7 cellular contexts compared by ENCODE assay signal in genomic region chr3:102225407-102226132, GRCh38.
A peak's percentile ranks its signal among the peaks of the same experiment; 100 is the strongest.
DNase-seq lines count a peak whose midpoint lies in the region; ATAC-seq and TF ChIP-seq lines count a peak whose summit lies in the region.

No MANE protein-coding gene starts in this region.

- H3K4me1 ChIP-seq in hepatocyte (ENCODE audit: insufficient read depth), result no peaks in the 10 kb centered on the region

- 7% methylated on average over 1 of the region's 1 CpG for WGBS in hepatocyte (ENCODE audit: low lambda C conversion rate, missing lambda C conversion rate)

- H3K27me3 ChIP-seq in GM06990 (replicated peaks; ENCODE audit: control insufficient read depth, insufficient read depth, low read length), result no peaks in the 10 kb centered on the region
- H3K27me3 ChIP-seq in hepatocyte, result no peaks in the 10 kb centered on the region

- peak; percentile 60 for TF ChIP-seq CTCF in GM06990 (IDR thresholded peaks at IDR 0.05; ENCODE audit: insufficient read depth, low read length, poor library complexity, severe bottlenecking)
- TF ChIP-seq CTCF in hepatocyte (IDR thresholded peaks at IDR 0.05; ENCODE audit: poor library complexity), result peak; percentile 77

- no peaks in the 10 kb centered on the region for H3K79me2 ChIP-seq in hepatocyte

- H3K4me3 ChIP-seq in GM06990 (replicated peaks; ENCODE audit: low read depth, low read length), result no peak overlapping the region
- no peak overlapping the region for H3K4me3 ChIP-seq in hepatocyte

- H3K27ac ChIP-seq in hepatocyte, result no peak overlapping the region

- H3K36me3 ChIP-seq in GM06990 (ENCODE audit: control insufficient read depth, insufficient read depth, low read length), result no peaks in the 10 kb centered on the region
- H3K36me3 ChIP-seq in hepatocyte (replicated peaks; ENCODE audit: insufficient read depth, low read depth), result no peaks in the 10 kb centered on the region

- no peaks in the 10 kb centered on the region for H4K20me1 ChIP-seq in hepatocyte (ENCODE audit: insufficient read depth, poor library complexity, severe bottlenecking)

- ATAC-seq in HG02623 (IDR thresholded peaks at IDR 0.05; ENCODE audit: unreplicated experiment) (peak; percentile 49), HG02970 (IDR thresholded peaks at IDR 0.05; ENCODE audit: low FRiP score, unreplicated experiment) (no peak)

- no peaks in the 10 kb centered on the region for H3K9me3 ChIP-seq in hepatocyte (ENCODE audit: low read depth)

- H2AFZ ChIP-seq in hepatocyte, result no peak overlapping the region

- DNase-seq in GM06990 (ENCODE audit: extremely low read depth, insufficient read length), result no peak
- peak; percentile 79 for DNase-seq in NCI-H2196 (lab: John Stamatoyannopoulos, UW; ENCODE audit: unreplicated experiment)
- DNase-seq in amniotic stem cell (lab: John Stamatoyannopoulos, UW), result peak; percentile 17
- DNase-seq in hepatocyte (ENCODE audit: low spot score), result peak; percentile 74
- peak; percentile 54 for DNase-seq in smooth muscle cell of the brain vasculature (ENCODE audit: low read depth, low spot score)

- no peaks in the 10 kb centered on the region for H3K9me2 ChIP-seq in hepatocyte (replicated peaks; ENCODE audit: insufficient read depth)

- no peak overlapping the region for H3K4me2 ChIP-seq in hepatocyte
